Comparison of ENCODE assay signal across 19 cellular contexts in genomic region chr6:98576811-98577210, GRCh38.
A peak's percentile ranks its signal among the peaks of the same experiment; 100 is the strongest.
DNase-seq lines count a peak whose midpoint lies in the region; ATAC-seq and TF ChIP-seq lines count a peak whose summit lies in the region.
"Had no signal": no experiment of that assay in that cellular context is flagged by ENCODE, and none has a peak within 500 bp of the region (broad histone marks: within the 10 kb centered on the region; RNA-seq: fewer than 3 reads in every experiment).

No MANE protein-coding gene starts in this region.

- POLR2A ChIA-PET in CD8-positive, alpha-beta T cell (lab: Charles Lee) = no interaction called here

- no peak overlapping the region for H3K4me3 Mint-ChIP-seq in activated T-helper 2 cell treated with anti-CD3 and anti-CD28 coated beads, Interferon-gamma antibody, Interleukin-2, Interleukin-4, amounts not matched to agents 10 μg/mL and 5 μg/mL and 100 μg/mL, durations not matched to agents 14 hours and 24 hours and 36 hours (ENCODE audit: low read depth)
- no peak overlapping the region for H3K4me3 Mint-ChIP-seq in CD8-positive, alpha-beta T cell
- H3K4me3 Mint-ChIP-seq: CD4-positive, CD25-positive, alpha-beta regulatory T cell; H9 had no signal

- H3K4me1 ChIP-seq in CD8-positive, alpha-beta T cell (ENCODE audit: insufficient read depth, low read length) = no peaks in the 10 kb centered on the region

- no peak overlapping the region for H3K4me3 ChIP-seq in CD8-positive, alpha-beta T cell (ENCODE audit: low read depth, low read length)

- H3K27me3 ChIP-seq in CD8-positive, alpha-beta T cell (ENCODE audit: insufficient read depth, low read length) = no peaks in the 10 kb centered on the region

- no peaks in the 10 kb centered on the region for H3K4me1 Mint-ChIP-seq in activated T-helper 2 cell treated with anti-CD3 and anti-CD28 coated beads, Interferon-gamma antibody, Interleukin-2, Interleukin-4, amounts not matched to agents 10 μg/mL and 5 μg/mL and 100 μg/mL, durations not matched to agents 14 hours and 24 hours and 36 hours (ENCODE audit: low read depth)
- no peaks in the 10 kb centered on the region for H3K4me1 Mint-ChIP-seq in CD8-positive, alpha-beta T cell (ENCODE audit: low read depth)
- H3K4me1 Mint-ChIP-seq: CD4-positive, CD25-positive, alpha-beta regulatory T cell had no signal

- no peaks in the 10 kb centered on the region for H3K36me3 ChIP-seq in CD8-positive, alpha-beta T cell (ENCODE audit: insufficient read depth, low read length)

- H3K27ac Mint-ChIP-seq in activated T-helper 2 cell treated with anti-CD3 and anti-CD28 coated beads, Interferon-gamma antibody, Interleukin-2, Interleukin-4, amounts not matched to agents 10 μg/mL and 5 μg/mL and 100 μg/mL, durations not matched to agents 14 hours and 24 hours and 36 hours = no peak overlapping the region
- no peak overlapping the region for H3K27ac Mint-ChIP-seq in CD8-positive, alpha-beta T cell
- H3K27ac Mint-ChIP-seq: CD4-positive, CD25-positive, alpha-beta regulatory T cell; H9 had no signal

- H3K9me3 Mint-ChIP-seq in activated T-helper 2 cell treated with anti-CD3 and anti-CD28 coated beads, Interferon-gamma antibody, Interleukin-2, Interleukin-4, amounts not matched to agents 10 μg/mL and 5 μg/mL and 100 μg/mL, durations not matched to agents 14 hours and 24 hours and 36 hours = no peaks in the 10 kb centered on the region
- H3K9me3 Mint-ChIP-seq in CD8-positive, alpha-beta T cell = no peaks in the 10 kb centered on the region
- H3K9me3 Mint-ChIP-seq: CD4-positive, CD25-positive, alpha-beta regulatory T cell; H9 had no signal

- no peaks in the 10 kb centered on the region for H3K27me3 Mint-ChIP-seq in activated T-helper 2 cell treated with anti-CD3 and anti-CD28 coated beads, Interferon-gamma antibody, Interleukin-2, Interleukin-4, amounts not matched to agents 10 μg/mL and 5 μg/mL and 100 μg/mL, durations not matched to agents 14 hours and 24 hours and 36 hours (ENCODE audit: low read depth)
- H3K27me3 Mint-ChIP-seq in CD8-positive, alpha-beta T cell (ENCODE audit: low read depth) = no peaks in the 10 kb centered on the region
- H3K27me3 Mint-ChIP-seq: CD4-positive, CD25-positive, alpha-beta regulatory T cell had no signal

- no peak for TF ChIP-seq CTCF in CD8-positive, alpha-beta T cell (IDR thresholded peaks at IDR 0.05)

- no peak for ATAC-seq in CD8-positive, alpha-beta T cell

- intact Hi-C loops in activated T-helper 2 cell treated with anti-CD3 and anti-CD28 coated beads, Interferon-gamma antibody, Interleukin-2, Interleukin-4, amounts not matched to agents 10 μg/mL and 5 μg/mL and 100 μg/mL, durations not matched to agents 14 hours and 24 hours and 36 hours (cut with micrococcal nuclease) = no loop called here
- intact Hi-C loops in CD8-positive, alpha-beta T cell (cut with DNase I, micrococcal nuclease) = no loop called here

- no peak overlapping the region for H3K27ac ChIP-seq in CD8-positive, alpha-beta T cell (ENCODE audit: low read depth, low read length)

- DNase-seq in A172 (ENCODE audit: low spot score) (peak; percentile 11), EH (ENCODE audit: low read depth) (peak; percentile 18), M059J (ENCODE audit: low read depth) (peak; percentile 39), myocyte (ENCODE audit: low read depth) (peak; percentile 29), midbrain (lab: John Stamatoyannopoulos, UW) (no peak), iPS-NIHi7 (ENCODE audit: extremely low spot score) (no peak)
- no peak for DNase-seq in activated T-helper 2 cell treated with anti-CD3 and anti-CD28 coated beads, Interferon-gamma antibody, Interleukin-2, Interleukin-4, amounts not matched to agents 10 μg/mL and 5 μg/mL and 100 μg/mL, durations not matched to agents 14 hours and 24 hours and 36 hours (ENCODE audit: low spot score)
- no peak for DNase-seq in CD8-positive, alpha-beta T cell
- DNase-seq: CD4-positive, CD25-positive, alpha-beta regulatory T cell; COR-L47; DMS79 treated with DMSO at 0.1 percent for 48 hours; H9; KBM-7; NCI-H1092 treated with DMSO at 0.1 percent for 48 hours; NCI-H146; NCI-H2029; NCI-H446 treated with DMSO at 0.1 percent for 48 hours; NCI-H526 treated with DMSO at 0.1 percent for 48 hours; Right ventricle myocardium superior had no signal

- CTCF ChIA-PET in CD8-positive, alpha-beta T cell (lab: Charles Lee) = no interaction called here

- H3K36me3 Mint-ChIP-seq in activated T-helper 2 cell treated with anti-CD3 and anti-CD28 coated beads, Interferon-gamma antibody, Interleukin-2, Interleukin-4, amounts not matched to agents 10 μg/mL and 5 μg/mL and 100 μg/mL, durations not matched to agents 14 hours and 24 hours and 36 hours (ENCODE audit: low read depth) = no peaks in the 10 kb centered on the region
- H3K36me3 Mint-ChIP-seq in CD8-positive, alpha-beta T cell = no peaks in the 10 kb centered on the region
- H3K36me3 Mint-ChIP-seq: CD4-positive, CD25-positive, alpha-beta regulatory T cell had no signal

- no peaks in the 10 kb centered on the region for H3K9me3 ChIP-seq in CD8-positive, alpha-beta T cell (ENCODE audit: low read length)

Comparison
In these comparisons a context has a peak if more than half of its experiments do, and no peak if none do; other contexts are left out.
1. DNase-seq: peak in A172 (single experiment), EH (single experiment), M059J (single experiment) and myocyte (single experiment); none in midbrain (single experiment), activated T-helper 2 cell treated with anti-CD3 and anti-CD28 coated beads, Interferon-gamma antibody, Interleukin-2, Interleukin-4, amounts not matched to agents 10 μg/mL and 5 μg/mL and 100 μg/mL, durations not matched to agents 14 hours and 24 hours and 36 hours (single experiment), iPS-NIHi7 (single experiment) and CD8-positive, alpha-beta T cell (0 of 7).